15 cellular contexts compared by ENCODE assay signal in genomic region chr2:50872543-50872942, GRCh38.
"Had no signal": no experiment of that assay in that cellular context is flagged by ENCODE, and none has a peak within 500 bp of the region (broad histone marks: within the 10 kb centered on the region; RNA-seq: fewer than 3 reads in every experiment).

No MANE protein-coding gene starts in this region.

- H3K27me3 ChIP-seq: colonic mucosa, foreskin keratinocyte, right lobe of liver, suprapubic skin had no signal

- H3K27ac ChIP-seq: colonic mucosa, foreskin keratinocyte, psoas muscle, right lobe of liver, suprapubic skin had no signal

- ATAC-seq: foreskin keratinocyte; psoas muscle; stimulated activated naive CD8-positive, alpha-beta T cell treated with anti-CD3 and anti-CD28 coated beads, Interleukin-15, Interleukin-2, amounts not matched to agents 100 U/mL and 50 U/mL, for 24 hours had no signal

- H3K36me3 Mint-ChIP-seq: activated naive CD4-positive, alpha-beta T cell treated with anti-CD3 and anti-CD28 coated beads, Interleukin-2, amount 10 ng/mL, durations not matched to agents 7 days and 5 days had no signal

- H3K36me3 ChIP-seq: colonic mucosa, right lobe of liver, suprapubic skin had no signal

- H3K27ac Mint-ChIP-seq: activated naive CD4-positive, alpha-beta T cell treated with anti-CD3 and anti-CD28 coated beads, Interleukin-2, amount 10 ng/mL, durations not matched to agents 7 days and 5 days; nephron had no signal

- H3K27me3 Mint-ChIP-seq: activated naive CD4-positive, alpha-beta T cell treated with anti-CD3 and anti-CD28 coated beads, Interleukin-2, amount 10 ng/mL, durations not matched to agents 7 days and 5 days had no signal

- H3K9me3 Mint-ChIP-seq: nephron had no signal

- H3K4me2 ChIP-seq: smooth muscle cell had no signal

- H3K9me3 ChIP-seq: colonic mucosa, psoas muscle, right lobe of liver, suprapubic skin had no signal

- DNase-seq: activated CD4-positive, alpha-beta T cell treated with anti-CD3 and anti-CD28 coated beads for 1 hour; activated CD4-positive, alpha-beta T cell treated with anti-CD3 and anti-CD28 coated beads, Interleukin-2, amount 50 U/mL, for 4 hours; activated naive CD4-positive, alpha-beta T cell treated with anti-CD3 and anti-CD28 coated beads, Interleukin-2, amount 10 ng/mL, durations not matched to agents 7 days and 5 days; colonic mucosa; psoas muscle; right lobe of liver; stimulated activated CD4-positive, alpha-beta T cell treated with anti-CD3 and anti-CD28 coated beads, Interleukin-4, amount 100 ng/mL, for 4 hours; stimulated activated CD8-positive, alpha-beta memory T cell treated with anti-CD3 and anti-CD28 coated beads, Interleukin-4, amount 100 ng/mL, for 48 hours; stimulated activated naive CD8-positive, alpha-beta T cell treated with anti-CD3 and anti-CD28 coated beads, Interleukin-15, Interleukin-2, amounts not matched to agents 100 U/mL and 50 U/mL, for 24 hours; T1000; trophoblast cell had no signal

- H3K4me3 ChIP-seq: colonic mucosa, psoas muscle, right lobe of liver, smooth muscle cell, suprapubic skin had no signal

- H3K4me1 ChIP-seq: colonic mucosa, foreskin keratinocyte, psoas muscle, right lobe of liver, suprapubic skin had no signal

- H3K4me1 Mint-ChIP-seq: activated naive CD4-positive, alpha-beta T cell treated with anti-CD3 and anti-CD28 coated beads, Interleukin-2, amount 10 ng/mL, durations not matched to agents 7 days and 5 days; nephron had no signal

- H3K4me3 Mint-ChIP-seq: activated naive CD4-positive, alpha-beta T cell treated with anti-CD3 and anti-CD28 coated beads, Interleukin-2, amount 10 ng/mL, durations not matched to agents 7 days and 5 days; nephron had no signal
